8 cellular contexts compared by ENCODE assay signal in genomic region chr6:73309534-73309783, GRCh38.
DNase-seq lines count a peak whose midpoint lies in the region; ATAC-seq and TF ChIP-seq lines count a peak whose summit lies in the region.

No MANE protein-coding gene starts in this region.

- CTCF ChIA-PET in RWPE1 (lab: Yijun Ruan, JAX), result interaction anchor here (0.8 to 1.2 kb wide), 2 partner anchors 17 to 87 kb away, joined by 5 to 6 read pairs; no protein-coding TSS in a partner anchor

- H3K27ac Mint-ChIP-seq in activated T-cell treated with anti-CD3 and anti-CD28 coated beads, Interleukin-2, amount 50 U/mL, for 24 hours, result peak overlapping the region; percentile 86

- H3K4me3 ChIP-seq in fibroblast of pulmonary artery (replicated peaks; ENCODE audit: low read depth, low read length) (peak overlapping the region; percentile 82), skeletal muscle cell (ENCODE audit: low read depth, low read length) (peak overlapping the region; percentile 73)

- POLR2A ChIA-PET in RWPE1 (lab: Yijun Ruan, JAX; ENCODE audit: low non-redundant PET), result interaction anchor here (0.5 to 1.0 kb wide), 3 partner anchors 45 to 213 kb away, joined by 3 read pairs; no protein-coding TSS in a partner anchor

- peaks cover 53% of the 10 kb centered on the region for H3K27me3 Mint-ChIP-seq in activated T-cell treated with anti-CD3 and anti-CD28 coated beads, Interleukin-2, amount 50 U/mL, for 24 hours

- no peak for ATAC-seq in HG02884 (IDR thresholded peaks at IDR 0.05; ENCODE audit: unreplicated experiment)

- DNase-seq in activated T-cell treated with anti-CD3 and anti-CD28 coated beads, Interleukin-2, amount 50 U/mL, for 24 hours, result no peak
- DNase-seq in activated T-cell treated with anti-CD3 and anti-CD28 coated beads for 4 hours (no peak), RWPE1 (ENCODE audit: low spot score) (no peak), fibroblast of pulmonary artery (ENCODE audit: low read depth) (no peak), skeletal muscle cell (ENCODE audit: low read depth) (no peak), NCI-H2171 (lab: John Stamatoyannopoulos, UW) (no peak), NK-92 (lab: John Stamatoyannopoulos, UW; ENCODE audit: unreplicated experiment) (no peak)

- peak overlapping the region; percentile 87 for H3K27ac ChIP-seq in RWPE1

- H3K4me1 Mint-ChIP-seq in activated T-cell treated with anti-CD3 and anti-CD28 coated beads, Interleukin-2, amount 50 U/mL, for 24 hours (ENCODE audit: low read depth), result peaks cover 28% of the 10 kb centered on the region

- no peaks in the 10 kb centered on the region for H3K9me3 Mint-ChIP-seq in activated T-cell treated with anti-CD3 and anti-CD28 coated beads, Interleukin-2, amount 50 U/mL, for 24 hours

- peak overlapping the region; percentile 90 for H3K4me3 Mint-ChIP-seq in activated T-cell treated with anti-CD3 and anti-CD28 coated beads, Interleukin-2, amount 50 U/mL, for 24 hours

- TF ChIP-seq CTCF in RWPE1 (conservative IDR thresholded peaks at IDR 0.05; ENCODE audit: low read depth) (no peak), fibroblast of pulmonary artery (IDR thresholded peaks at IDR 0.05; ENCODE audit: low read length, missing control alignments) (no peak)

- peaks cover 10% of the 10 kb centered on the region for H3K36me3 Mint-ChIP-seq in activated T-cell treated with anti-CD3 and anti-CD28 coated beads, Interleukin-2, amount 50 U/mL, for 24 hours (ENCODE audit: low read depth)
